12 cellular contexts compared by ENCODE assay signal in genomic region chr1:61241864-61242472, GRCh38.
DNase-seq lines count a peak whose midpoint lies in the region; ATAC-seq and TF ChIP-seq lines count a peak whose summit lies in the region.
"Had no signal": no experiment of that assay in that cellular context is flagged by ENCODE, and none has a peak within 500 bp of the region (broad histone marks: within the 10 kb centered on the region; RNA-seq: fewer than 3 reads in every experiment).

No MANE protein-coding gene starts in this region.

- no peaks in the 10 kb centered on the region for H3K9me3 ChIP-seq in lower lobe of right lung
- H3K9me3 ChIP-seq in thoracic aorta = no peaks in the 10 kb centered on the region
- H3K9me3 ChIP-seq: neutrophil had no signal

- H3K4me1 ChIP-seq in lower lobe of right lung = peaks cover 28% of the 10 kb centered on the region
- peaks cover 32 to 74% of the 10 kb centered on the region in 2 donors for H3K4me1 ChIP-seq in thoracic aorta (ENCODE audit: control insufficient read depth in 1 of 2, low read depth in 2 of 2)

- H3K36me3 ChIP-seq in lower lobe of right lung = no peaks in the 10 kb centered on the region
- no peaks in the 10 kb centered on the region for H3K36me3 ChIP-seq in thoracic aorta
- H3K36me3 ChIP-seq: cardiac muscle cell, neutrophil had no signal

- H3K27me3 ChIP-seq in dorsolateral prefrontal cortex (no peaks in the 10 kb centered on the region), lower lobe of right lung (ENCODE audit: low read depth) (no peaks in the 10 kb centered on the region), thoracic aorta (replicated peaks; ENCODE audit: insufficient read depth) (no peaks in the 10 kb centered on the region)
- H3K27me3 ChIP-seq: cardiac muscle cell, neutrophil had no signal

- ATAC-seq in lower lobe of right lung (peak in 1 of 2 donors; percentile 29), thoracic aorta (ENCODE audit: insufficient number of reproducible peaks, low FRiP score, low read depth) (no peak), GM18861 (IDR thresholded peaks at IDR 0.05; ENCODE audit: unreplicated experiment) (no peak), HG03159 (IDR thresholded peaks at IDR 0.05; ENCODE audit: unreplicated experiment) (no peak), GM21423 (IDR thresholded peaks at IDR 0.05; ENCODE audit: unreplicated experiment) (no peak)
- ATAC-seq: stimulated activated effector memory CD8-positive, alpha-beta T cell treated with anti-CD3 and anti-CD28 coated beads, Interleukin-12 subunit alpha, Interleukin-12 subunit beta, amount 100 ng/mL, for 72 hours had no signal

- H3K4me3 ChIP-seq in dorsolateral prefrontal cortex (peak overlapping the region in 45 of 59 donors; percentile 1 to 53 (median 22)), lower lobe of right lung (peak overlapping the region; percentile 20), thoracic aorta (peak overlapping the region; percentile 64)
- H3K4me3 ChIP-seq: cardiac muscle cell had no signal

- intact Hi-C loops in dorsolateral prefrontal cortex (cut with DNase I) (no loop called here), lower lobe of right lung (cut with DNase I) (no loop called here)

- TF ChIP-seq CTCF in dorsolateral prefrontal cortex (IDR thresholded peaks at IDR 0.05 in 54 of 56, conservative IDR thresholded peaks at IDR 0.05 in 2 of 56; ENCODE audit: low read depth in 1 of 56, partially characterized antibody in 56 of 56) (no peak), lower lobe of right lung (IDR thresholded peaks at IDR 0.05) (no peak), thoracic aorta (IDR thresholded peaks at IDR 0.05) (no peak)

- DNase-seq in NCI-H446 (lab: John Stamatoyannopoulos, UW) = peak; percentile 62 to 83
- no peak for DNase-seq in dorsolateral prefrontal cortex
- DNase-seq in lower lobe of right lung = no peak
- DNase-seq in thoracic aorta (ENCODE audit: low spot score) = no peak
- no peak for DNase-seq in NCI-H524 treated with DMSO at 0.1 percent for 48 hours (lab: John Stamatoyannopoulos, UW)
- DNase-seq: activated CD4-positive, alpha-beta T cell treated with anti-CD3 and anti-CD28 coated beads, Interleukin-2, amount 50 U/mL, for 4 hours had no signal

- H3K27ac ChIP-seq in dorsolateral prefrontal cortex (peak overlapping the region in 41 of 59 donors; percentile 1 to 73 (median 37)), lower lobe of right lung (peak overlapping the region; percentile 63), thoracic aorta (peak overlapping the region; percentile 69 to 70)
- H3K27ac ChIP-seq: cardiac muscle cell, neutrophil had no signal

Comparison
In these comparisons a context has a peak if more than half of its experiments do, and no peak if none do; other contexts are left out.
1. DNase-seq: peak in NCI-H446 (2 of 2); none in dorsolateral prefrontal cortex (0 of 10), lower lobe of right lung (single experiment), thoracic aorta (single experiment) and NCI-H524 treated with DMSO at 0.1 percent for 48 hours (single experiment).
2. Peak in every context shown above with its lines, with median percentiles within 50 percentile points of each other: H3K27ac ChIP-seq and H3K4me3 ChIP-seq.